ENCODE assay signal across 23 cellular contexts in the genomic region with DNA sequence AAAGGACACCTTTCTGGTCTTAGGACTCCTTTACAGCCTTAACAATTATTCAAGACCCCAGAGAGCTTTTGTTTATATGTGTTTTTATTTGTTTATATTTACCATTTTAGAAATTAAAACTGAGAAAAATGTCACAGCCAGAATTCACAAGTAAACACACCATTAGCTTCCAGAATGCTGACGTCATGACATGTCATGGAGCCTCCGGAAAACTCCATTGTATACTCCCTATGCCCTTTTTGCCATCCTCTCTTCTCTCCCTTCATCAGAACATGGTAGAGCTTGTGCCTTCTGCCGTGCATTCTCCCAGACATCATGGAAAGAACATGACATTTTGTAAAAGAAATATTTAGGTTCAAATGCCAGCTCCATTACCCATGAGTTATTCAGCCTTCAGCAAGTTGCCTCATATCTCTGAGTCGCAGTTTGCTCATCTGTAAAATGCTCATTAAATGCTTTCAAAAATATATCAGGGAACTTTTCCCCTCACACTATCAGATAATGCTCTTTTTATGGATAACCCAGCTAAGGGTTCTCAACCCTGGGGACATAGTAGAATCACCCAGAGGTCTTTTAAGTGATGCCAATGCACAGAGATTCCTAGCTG. TPM values are rescaled to one million over a fixed set of nuclear protein-coding genes. Genes with fewer than 3 reads are reported as not detected.
DNase-seq lines count a peak whose midpoint lies in the region; ATAC-seq, FAIRE-seq and TF ChIP-seq lines count a peak whose summit lies in the region.
"Had no signal": no experiment of that assay in that cellular context is flagged by ENCODE, and none has a peak within 500 bp of the region (broad histone marks: within the 10 kb centered on the region; RNA-seq: fewer than 3 reads in every experiment).

No MANE protein-coding gene starts in this region.

- no TSS peak for BruUV-seq in IMR-90 (replicated peaks; lab: Mats Ljungman, UMichigan)

- peak overlapping the region; percentile 14; the same call in 1 of the 2 replicates for H3K18ac ChIP-seq in IMR-90 (ENCODE audit: low read depth, low read length)

- in situ Hi-C loops in IMR-90 (cut with MboI; ENCODE audit: low sequenced_read_pairs) (no loop called here), GM13977 (cut with MboI; ENCODE audit: low pct_unique_long_range_greater_than_20kb, low sequenced_read_pairs, unreplicated experiment) (no loop called here)

- H3K23ac ChIP-seq in IMR-90 (ENCODE audit: low read depth, low read length): no peak overlapping the region

- H3K4me1 ChIP-seq in IMR-90 (ENCODE audit: control insufficient read depth, insufficient read depth, low read length): peaks cover 8% of the 10 kb centered on the region
- peaks cover 36% of the 10 kb centered on the region for H3K4me1 ChIP-seq in keratinocyte (ENCODE audit: control insufficient read depth, extremely low read depth, insufficient read depth, low read length)
- H3K4me1 ChIP-seq: adrenal gland, gastrocnemius medialis, parathyroid adenoma, testis had no signal

- H3K27me3 ChIP-seq in IMR-90 (ENCODE audit: control insufficient read depth, insufficient read depth, low read length) (no peaks in the 10 kb centered on the region), bronchial epithelial cell (ENCODE audit: control insufficient read depth, insufficient read depth, low read length) (no peaks in the 10 kb centered on the region), keratinocyte (ENCODE audit: control insufficient read depth, extremely low read depth, insufficient read depth, low read length) (no peaks in the 10 kb centered on the region)
- H3K27me3 ChIP-seq: adrenal gland, gastrocnemius medialis, testis had no signal

- H4K8ac ChIP-seq in IMR-90 (ENCODE audit: low read depth in 2 of 2, low read length in 2 of 2): peak overlapping the region in 1 of 2 experiments; percentile 41; a peak in 2 of 4 replicates

- dilution Hi-C loops in IMR-90 (cut with HindIII; ENCODE audit: low sequenced_read_pairs, unreplicated experiment) (no loop called here), keratinocyte (cut with MboI; ENCODE audit: extremely low pct_ligation_motif_present, low sequenced_read_pairs) (no loop called here)

- no peak for TF ChIP-seq POLR2A in IMR-90 (IDR thresholded peaks at IDR 0.05; ENCODE audit: low read depth, low read length)

- H2BK20ac ChIP-seq in IMR-90 (ENCODE audit: low read depth, low read length): peak overlapping the region; percentile 70; the same call in 1 of the 2 replicates

- no peak overlapping the region for H2BK15ac ChIP-seq in IMR-90 (ENCODE audit: low read depth, low read length)

- no peak for TF ChIP-seq CTCF in AG09309 (IDR thresholded peaks at IDR 0.05; ENCODE audit: control insufficient read depth, insufficient read depth, low read depth, low read length, missing control alignments)
- no peak for TF ChIP-seq CTCF in IMR-90 (conservative IDR thresholded peaks at IDR 0.05; ENCODE audit: low read depth, low read length)
- TF ChIP-seq CTCF in bronchial epithelial cell (IDR thresholded peaks at IDR 0.05; ENCODE audit: insufficient read depth, low read length, severe bottlenecking): no peak
- no peak for TF ChIP-seq CTCF in keratinocyte (optimal IDR thresholded peaks at IDR 0.05 in 1 of 3, IDR thresholded peaks at IDR 0.05 in 1 of 3, conservative IDR thresholded peaks at IDR 0.05 in 1 of 3; ENCODE audit: extremely low read depth in 1 of 3, insufficient read depth in 2 of 3, low read length in 3 of 3)
- TF ChIP-seq CTCF in GM13977 (IDR thresholded peaks at IDR 0.05; ENCODE audit: extremely low read depth, insufficient read depth, missing control alignments): no peak

- H3K79me2 ChIP-seq in keratinocyte (ENCODE audit: control insufficient read depth, insufficient read depth, low read length): no peaks in the 10 kb centered on the region
- H3K79me2 ChIP-seq: parathyroid adenoma had no signal

- H3K4me2 ChIP-seq in IMR-90 (ENCODE audit: low read depth, low read length) (no peak overlapping the region; the same call in 1 of the 2 replicates), keratinocyte (ENCODE audit: control insufficient read depth, extremely low read depth, insufficient read depth, low read depth, low read length) (no peak overlapping the region)

- H4K91ac ChIP-seq in IMR-90 (ENCODE audit: insufficient read depth, low read depth, low read length): peak overlapping the region; percentile 50; the same call in 1 of the 2 replicates

- DNase-seq in AG09309 (ENCODE audit: low read depth) (peak; percentile 69), IMR-90 (peak; percentile 73), bronchial epithelial cell (ENCODE audit: low read depth) (peak; percentile 88), keratinocyte (ENCODE audit: low read depth, low spot score) (no peak), NCI-H146 treated with DMSO at 0.1 percent for 48 hours (lab: John Stamatoyannopoulos, UW; ENCODE audit: unreplicated experiment) (no peak), GM13977 (ENCODE audit: low spot score) (no peak)
- no peak for DNase-seq in activated CD8-positive, alpha-beta memory T cell treated with anti-CD3 and anti-CD28 coated beads for 24 hours
- DNase-seq: activated CD8-positive, alpha-beta T cell treated with anti-CD3 and anti-CD28 coated beads, Interleukin-2, amount 10 ng/mL, durations not matched to agents 7 days and 5 days; adrenal gland; central memory CD4-positive, alpha-beta T cell; effector CD4-positive, alpha-beta T cell; gastrocnemius medialis; H9; NCI-H187; SIG-M5; stimulated activated CD4-positive, alpha-beta T cell treated with anti-CD3 and anti-CD28 coated beads, Interleukin-4, amount 100 ng/mL, for 4 hours; stimulated activated CD8-positive, alpha-beta memory T cell treated with anti-CD3 and anti-CD28 coated beads, Interleukin-4, amount 100 ng/mL, for 48 hours; T-helper 17 cell; testis had no signal

- H4K20me1 ChIP-seq in IMR-90 (ENCODE audit: insufficient read depth, low read length) (no peaks in the 10 kb centered on the region), keratinocyte (ENCODE audit: control insufficient read depth, extremely low read depth, insufficient read depth, low read length) (no peaks in the 10 kb centered on the region)

- intact Hi-C loops in IMR-90 (cut with micrococcal nuclease): no loop called here

- H3K27ac ChIP-seq in IMR-90 (ENCODE audit: insufficient read depth, low read length): no peak overlapping the region
- peak overlapping the region; percentile 86 for H3K27ac ChIP-seq in keratinocyte (ENCODE audit: control insufficient read depth, insufficient read depth, low read length)
- H3K27ac ChIP-seq: adrenal gland, gastrocnemius medialis, parathyroid adenoma, testis had no signal

- peak overlapping the region; percentile 22; the same call in 1 of the 2 replicates for H3K14ac ChIP-seq in IMR-90 (replicated peaks; ENCODE audit: low read depth, low read length)

- no peaks in the 10 kb centered on the region for H3K79me1 ChIP-seq in IMR-90 (ENCODE audit: low read depth in 1 of 2, low read length in 2 of 2)

- H3K9ac ChIP-seq in IMR-90 (ENCODE audit: low read depth, low read length): no peak overlapping the region
- H3K9ac ChIP-seq in keratinocyte (ENCODE audit: control insufficient read depth, extremely low read depth, insufficient read depth, low read length): no peak overlapping the region
- H3K9ac ChIP-seq: parathyroid adenoma had no signal

- H4K5ac ChIP-seq in IMR-90 (ENCODE audit: low read depth, low read length): no peak overlapping the region

- no peak overlapping the region for H2AK5ac ChIP-seq in IMR-90 (ENCODE audit: low read depth, low read length)

- CTCF ChIA-PET in IMR-90 (lab: Yijun Ruan, JAX): no interaction called here

- POLR2A ChIA-PET in IMR-90 (lab: Charles Lee; ENCODE audit: unreplicated experiment): no interaction called here

- no peak overlapping the region for H3K56ac ChIP-seq in IMR-90 (ENCODE audit: extremely low read depth, insufficient read depth, low read length)

- no peak overlapping the region for H3K4me3 ChIP-seq in AG09309 (ENCODE audit: control insufficient read depth, low read depth, low read length)
- no peak overlapping the region for H3K4me3 ChIP-seq in IMR-90 (ENCODE audit: insufficient read depth, low read depth, low read length)
- H3K4me3 ChIP-seq in bronchial epithelial cell (ENCODE audit: low read depth, low read length): no peak overlapping the region
- no peak overlapping the region for H3K4me3 ChIP-seq in keratinocyte (ENCODE audit: control insufficient read depth in 2 of 3, extremely low read depth in 1 of 3, insufficient read depth in 2 of 3, low read depth in 1 of 3, low read length in 3 of 3)
- H3K4me3 ChIP-seq: adrenal gland, gastrocnemius medialis, skin epidermis, testis had no signal

- peak overlapping the region; percentile 37; the same call in 1 of the 2 replicates for H3K4ac ChIP-seq in IMR-90 (ENCODE audit: low read depth, low read length)

- H2AK9ac ChIP-seq in IMR-90 (replicated peaks; ENCODE audit: low read depth, low read length, poor library complexity): no peak overlapping the region

- H3K9me1 ChIP-seq in IMR-90 (ENCODE audit: insufficient read depth, low read length): 0 out of 2 replicates have a peak, but pooled peaks cover 2% of the 10 kb centered on the region
- no peaks in the 10 kb centered on the region for H3K9me1 ChIP-seq in keratinocyte (ENCODE audit: control insufficient read depth, extremely low read depth, insufficient read depth, low read length)

- H3K36me3 ChIP-seq in IMR-90 (ENCODE audit: control insufficient read depth, insufficient read depth, low read length) (no peaks in the 10 kb centered on the region), bronchial epithelial cell (ENCODE audit: control insufficient read depth, insufficient read depth, low read length) (no peaks in the 10 kb centered on the region), keratinocyte (ENCODE audit: control insufficient read depth in 2 of 2, extremely low read depth in 1 of 2, insufficient read depth in 2 of 2, low read length in 2 of 2) (no peaks in the 10 kb centered on the region)
- H3K36me3 ChIP-seq: adrenal gland, gastrocnemius medialis had no signal

- peak overlapping the region; percentile 90 for H2BK5ac ChIP-seq in IMR-90 (ENCODE audit: low read depth, low read length, poor library complexity, severe bottlenecking)

- H2BK120ac ChIP-seq in IMR-90 (ENCODE audit: low read depth, low read length): peak overlapping the region; percentile 54; the same call in 1 of the 2 replicates

- no peaks in the 10 kb centered on the region for H3K9me3 ChIP-seq in IMR-90 (ENCODE audit: control insufficient read depth, insufficient read depth, low read length)
- H3K9me3 ChIP-seq in keratinocyte (ENCODE audit: control insufficient read depth, low read depth, low read length): no peaks in the 10 kb centered on the region
- H3K9me3 ChIP-seq: adrenal gland, gastrocnemius medialis, testis had no signal

- no peak for TF ChIP-seq RAD21 in IMR-90 (IDR thresholded peaks at IDR 0.05; ENCODE audit: low read length)

- WGBS in IMR-90 (ENCODE audit: extremely low coverage in 2 of 2, insufficient read length in 1 of 2), 2 experiments: no CpG with 5 or more reads among the region's 4 CpGs

- ATAC-seq in IMR-90 (ENCODE audit: low read depth): peak; percentile 30
- ATAC-seq in GM21737 (IDR thresholded peaks at IDR 0.05; ENCODE audit: unreplicated experiment): no peak
- ATAC-seq: activated CD8-positive, alpha-beta T cell treated with anti-CD3 and anti-CD28 coated beads, Interleukin-2, amount 10 ng/mL, durations not matched to agents 7 days and 5 days; gastrocnemius medialis; T-helper 17 cell; WTC11 had no signal

- FAIRE-seq in bronchial epithelial cell (lab: Jason Lieb, UNC) (no peak), keratinocyte (lab: Jason Lieb, UNC) (peak; percentile 57)

- no peak overlapping the region for H2AFZ ChIP-seq in IMR-90 (replicated peaks; ENCODE audit: low read length, poor library complexity)
- peak overlapping the region; percentile 62 for H2AFZ ChIP-seq in keratinocyte (ENCODE audit: control insufficient read depth, low read length)
- H2AFZ ChIP-seq: parathyroid adenoma had no signal

RNA-seq across cellular contexts. Expression of a gene that starts 27.8 kb away (rescaled TPM):
- total RNA-seq in IMR-90 (2012; rRNA removed): 4.4 and 5.0 TPM in 2 replicates
- polyA plus RNA-seq in IMR-90 (2012; rRNA removed): 12.6 and 14.2 TPM in 2 replicates
- polyA plus RNA-seq in IMR-90 (2012; cell fraction: cytosol; rRNA removed): 3.5 and 6.8 TPM in 2 replicates
- 29.5 and 108 TPM in 2 replicates for polyA plus RNA-seq in IMR-90 (2012; cell fraction: nucleus; rRNA removed; ENCODE audit: low replicate concordance)
- total RNA-seq in bronchial epithelial cell: 2.1 and 3.2 TPM in 2 replicates
- 73.3 to 141 TPM (median 109 TPM) in 3 replicates for polyA plus RNA-seq in keratinocyte
- polyA plus RNA-seq in keratinocyte (2011; ENCODE audit: low read depth): 142 TPM
- polyA plus RNA-seq in keratinocyte (2011; cell fraction: cytosol; rRNA removed): 44.6 and 69.6 TPM in 2 replicates
- polyA plus RNA-seq in keratinocyte (2011; cell fraction: nucleus; rRNA removed): 452 and 544 TPM in 2 replicates
- 40.8 and 90.7 TPM in 2 replicates for polyA plus RNA-seq in keratinocyte (2012; ENCODE audit: low replicate concordance)
- polyA minus RNA-seq in keratinocyte: 81.8 to 113 TPM (median 110 TPM) in 3 replicates
- polyA minus RNA-seq in keratinocyte (2011; cell fraction: cytosol; rRNA and poly(A)+ RNA removed): 42.4 TPM
- polyA minus RNA-seq in keratinocyte (2011; cell fraction: nucleus; rRNA and poly(A)+ RNA removed): 149 and 322 TPM in 2 replicates

Comparison
In these comparisons a context has a peak if more than half of its experiments do, and no peak if none do; other contexts are left out.
1. DNase-seq: peak in AG09309 (single experiment), IMR-90 (single experiment) and bronchial epithelial cell (single experiment); none in keratinocyte (single experiment), NCI-H146 treated with DMSO at 0.1 percent for 48 hours (single experiment), GM13977 (single experiment) and activated CD8-positive, alpha-beta memory T cell treated with anti-CD3 and anti-CD28 coated beads for 24 hours (single experiment).